Comparison of ENCODE assay signal across 1 cellular context in genomic region chr2:158317642-158318041, GRCh38.
TF ChIP-seq lines count a peak whose summit lies in the region.

No MANE protein-coding gene starts in this region.

TF ChIP-seq in K562, 482 proteins besides CTCF, POLR2A, EP300 and RAD21 (continued from another document and continues in another):
- TF ChIP-seq ZNF609 (CRISPR knock-in tag; IDR thresholded peaks at IDR 0.05; ENCODE audit: borderline replicate concordance) (no peak), IRF9 (tag; IDR thresholded peaks at IDR 0.05) (0 out of 2 replicates have a peak, but pooled peaks have one; percentile 48), NFXL1 (CRISPR knock-in tag; IDR thresholded peaks at IDR 0.05) (no peak), JUN (IDR thresholded peaks at IDR 0.05; ENCODE audit: borderline replicate concordance, low read depth, low read length) (no peak), JUN (CRISPR knock-in tag; IDR thresholded peaks at IDR 0.05; ENCODE audit: borderline replicate concordance) (no peak), NR3C1 (CRISPR knock-in tag; IDR thresholded peaks at IDR 0.05) (no peak), ZSCAN32 (CRISPR knock-in tag; IDR thresholded peaks at IDR 0.05) (peak; percentile 86), ATF4 (CRISPR knock-in tag; IDR thresholded peaks at IDR 0.05) (peak; percentile 92), E4F1 (CRISPR knock-in tag; IDR thresholded peaks at IDR 0.05; ENCODE audit: borderline replicate concordance) (no peak), NCOA4 (IDR thresholded peaks at IDR 0.05; ENCODE audit: partially characterized antibody) (no peak), THRB (CRISPR knock-in tag; conservative IDR thresholded peaks at IDR 0.05) (no peak), PKNOX1 (IDR thresholded peaks at IDR 0.05) (no peak), HNRNPK (IDR thresholded peaks at IDR 0.05; ENCODE audit: low read depth, low read length, poor library complexity, severe bottlenecking) (no peak), ZNF584 (CRISPR knock-in tag; IDR thresholded peaks at IDR 0.05; ENCODE audit: low read depth) (0 out of 2 replicates have a peak, but pooled peaks have one; percentile 22), HIVEP1 (CRISPR knock-in tag; IDR thresholded peaks at IDR 0.05) (no peak), TRIM24 (IDR thresholded peaks at IDR 0.05) (peak in 1 of 2 experiments; percentile 16; a peak in 1 of 4 replicates), ZNF668 (CRISPR knock-in tag; IDR thresholded peaks at IDR 0.05) (no peak), ZBTB40 (IDR thresholded peaks at IDR 0.05) (0 out of 2 replicates have a peak, but pooled peaks have one; percentile 25), ZBTB40 (CRISPR knock-in tag; IDR thresholded peaks at IDR 0.05) (no peak), PCBP2 (IDR thresholded peaks at IDR 0.05; ENCODE audit: low read depth, low read length, poor library complexity, severe bottlenecking) (no peak), RBM39 (optimal IDR thresholded peaks at IDR 0.05; ENCODE audit: low read depth, low read length) (no peak), ZNF79 (CRISPR knock-in tag; IDR thresholded peaks at IDR 0.05; ENCODE audit: low read depth) (no peak), CREB5 (CRISPR knock-in tag; IDR thresholded peaks at IDR 0.05) (no peak), ARID1B (IDR thresholded peaks at IDR 0.05) (peak; percentile 31; the same call in 1 of the 2 replicates), NR2C1 (IDR thresholded peaks at IDR 0.05) (no peak), NR2C1 (tag; IDR thresholded peaks at IDR 0.05) (no peak), U2AF2 (optimal IDR thresholded peaks at IDR 0.05; ENCODE audit: low read depth, low read length) (no peak), CXXC5 (CRISPR knock-in tag; IDR thresholded peaks at IDR 0.05) (0 out of 2 replicates have a peak, but pooled peaks have one; percentile 21), ZFPM2 (CRISPR knock-in tag; IDR thresholded peaks at IDR 0.05) (no peak), JUND (IDR thresholded peaks at IDR 0.05; ENCODE audit: borderline replicate concordance, low read depth, low read length) (peak; percentile 46), JUND (tag; IDR thresholded peaks at IDR 0.05; ENCODE audit: borderline replicate concordance, low read depth, low read length) (no peak), ZNF717 (CRISPR knock-in tag; IDR thresholded peaks at IDR 0.05) (no peak), ZNF280B (CRISPR knock-in tag; IDR thresholded peaks at IDR 0.05) (no peak), ATF7 (IDR thresholded peaks at IDR 0.05) (peak; percentile 71; the same call in 1 of the 2 replicates), PPARD (CRISPR knock-in tag; IDR thresholded peaks at IDR 0.05) (no peak)
